ENCODE assay signal across 8 cellular contexts in genomic region chr1:148387961-148388259, GRCh38.
A peak's percentile ranks its signal among the peaks of the same experiment; 100 is the strongest.
DNase-seq lines count a peak whose midpoint lies in the region; ATAC-seq and TF ChIP-seq lines count a peak whose summit lies in the region.
"Not testable (repeated sequence)": the region's sequence is repeated elsewhere in the genome, so short reads cannot be mapped to it uniquely, and the experiment has no call there.

No MANE protein-coding gene starts in this region.

- H3K36me3 Mint-ChIP-seq in activated T-cell treated with anti-CD3 and anti-CD28 coated beads, Interleukin-2, amount 50 U/mL, for 72 hours (ENCODE audit: insufficient read depth in 2 of 2); mesothelial cell of epicardium; type B pancreatic cell: not testable (repeated sequence)

- peak overlapping the region; percentile 89 for H3K27ac Mint-ChIP-seq in activated T-cell treated with anti-CD3 and anti-CD28 coated beads, Interleukin-2, amount 50 U/mL, for 72 hours
- H3K27ac Mint-ChIP-seq in mesothelial cell of epicardium: peak overlapping the region; percentile 99
- peak overlapping the region; percentile 99 for H3K27ac Mint-ChIP-seq in type B pancreatic cell

- H3K4me3 Mint-ChIP-seq in activated T-cell treated with anti-CD3 and anti-CD28 coated beads, Interleukin-2, amount 50 U/mL, for 72 hours: peak overlapping the region; percentile 90 to 93
- peak overlapping the region; percentile 81 for H3K4me3 Mint-ChIP-seq in mesothelial cell of epicardium
- H3K4me3 Mint-ChIP-seq in type B pancreatic cell: peak overlapping the region; percentile 92

- H3K4me1 ChIP-seq in DOHH2 (ENCODE audit: control insufficient read depth, low read length): peaks cover 24% of the 10 kb centered on the region
- H3K4me1 ChIP-seq in Peyer's patch, foreskin keratinocyte, sigmoid colon: not testable (repeated sequence)

- peak in 1 of 2 donors; percentile 21 for ATAC-seq in activated T-cell treated with anti-CD3 and anti-CD28 coated beads, Interleukin-2, amount 50 U/mL, for 72 hours (replicated peaks in 1 of 2)
- not testable (repeated sequence) for ATAC-seq in foreskin keratinocyte

- peak overlapping the region; percentile 72 for H3K4me3 ChIP-seq in DOHH2 (ENCODE audit: low read length)
- H3K4me3 ChIP-seq in Peyer's patch: peak overlapping the region in 3 of 4 donors; percentile 48 to 64 (median 64)
- peak overlapping the region; percentile 69 for H3K4me3 ChIP-seq in choroid plexus epithelial cell (ENCODE audit: low read depth, low read length)
- H3K4me3 ChIP-seq in sigmoid colon: peak overlapping the region; percentile 45 to 68 (median 64)

- not testable (repeated sequence) for H3K9me3 Mint-ChIP-seq in activated T-cell treated with anti-CD3 and anti-CD28 coated beads, Interleukin-2, amount 50 U/mL, for 72 hours; mesothelial cell of epicardium; type B pancreatic cell

- H3K36me3 ChIP-seq in DOHH2 (ENCODE audit: control insufficient read depth, low read length); Peyer's patch; sigmoid colon: not testable (repeated sequence)

- peak overlapping the region; percentile 84 for H3K4me2 ChIP-seq in DOHH2 (ENCODE audit: low read length)

- H3K79me2 ChIP-seq in DOHH2 (ENCODE audit: control insufficient read depth, low read length): not testable (repeated sequence)

- not testable (repeated sequence) for TF ChIP-seq CTCF in DOHH2 (IDR thresholded peaks at IDR 0.05; ENCODE audit: low read depth, low read length, poor library complexity, severe bottlenecking); Peyer's patch (IDR thresholded peaks at IDR 0.05); choroid plexus epithelial cell (conservative IDR thresholded peaks at IDR 0.05; ENCODE audit: low read depth, low read length); foreskin keratinocyte (conservative IDR thresholded peaks at IDR 0.05); mesothelial cell of epicardium (IDR thresholded peaks at IDR 0.05; ENCODE audit: unreplicated experiment); sigmoid colon (IDR thresholded peaks at IDR 0.05); type B pancreatic cell (conservative IDR thresholded peaks at IDR 0.05)

- not testable (repeated sequence) for H3F3A ChIP-seq in DOHH2 (ENCODE audit: control insufficient read depth, insufficient read depth)

- not testable (repeated sequence) for H3K9me2 ChIP-seq in DOHH2 (replicated peaks; ENCODE audit: control insufficient read depth, low read length)

- not testable (repeated sequence) for DNase-seq in Peyer's patch; choroid plexus epithelial cell (ENCODE audit: low read depth); foreskin keratinocyte; mesothelial cell of epicardium (ENCODE audit: low spot score in 2 of 2, unreplicated experiment in 2 of 2); sigmoid colon; type B pancreatic cell (ENCODE audit: extremely low spot score, unreplicated experiment)
- DNase-seq in activated T-cell treated with anti-CD3 and anti-CD28 coated beads, Interleukin-2, amount 50 U/mL, for 72 hours: peak; percentile 61 to 69

- 70 to 78% methylated on average over 9 of the region's 9 CpGs for WGBS in sigmoid colon, 2 donors

- not testable (repeated sequence) for H4K20me1 ChIP-seq in DOHH2 (ENCODE audit: control insufficient read depth, insufficient read depth, low read depth, low read length)

- not testable (repeated sequence) for H3K27me3 Mint-ChIP-seq in activated T-cell treated with anti-CD3 and anti-CD28 coated beads, Interleukin-2, amount 50 U/mL, for 72 hours (ENCODE audit: low read depth); mesothelial cell of epicardium (ENCODE audit: low read depth); type B pancreatic cell

- intact Hi-C loops in sigmoid colon (cut with DNase I): not testable (repeated sequence)

- TF ChIP-seq POLR2A in Peyer's patch (IDR thresholded peaks at IDR 0.05); sigmoid colon (IDR thresholded peaks at IDR 0.05): not testable (repeated sequence)

- not testable (repeated sequence) for TF ChIP-seq EP300 in sigmoid colon (IDR thresholded peaks at IDR 0.05)

- H3K4me1 Mint-ChIP-seq in activated T-cell treated with anti-CD3 and anti-CD28 coated beads, Interleukin-2, amount 50 U/mL, for 72 hours (ENCODE audit: low read depth): peaks cover 35% of the 10 kb centered on the region
- peaks cover 15% of the 10 kb centered on the region for H3K4me1 Mint-ChIP-seq in mesothelial cell of epicardium
- not testable (repeated sequence) for H3K4me1 Mint-ChIP-seq in type B pancreatic cell (ENCODE audit: unreplicated experiment)

- not testable (repeated sequence) for H3K9me3 ChIP-seq in DOHH2 (ENCODE audit: control insufficient read depth, insufficient read depth, low read length); Peyer's patch; sigmoid colon

- H3K27me3 ChIP-seq in DOHH2 (ENCODE audit: control insufficient read depth, low read length); Peyer's patch; foreskin keratinocyte; sigmoid colon: not testable (repeated sequence)

- not testable (repeated sequence) for H3K27ac ChIP-seq in DOHH2 (ENCODE audit: low read depth, low read length)
- H3K27ac ChIP-seq in Peyer's patch (peak overlapping the region; percentile 82 to 95 (median 92)), foreskin keratinocyte (peak overlapping the region; percentile 98), sigmoid colon (peak overlapping the region; percentile 87 to 93 (median 92))
